In genomic region chr6:2989332-2990178, GRCh38 we compare ENCODE assay signal across 8 cellular contexts. TPM values are rescaled to one million over a fixed set of nuclear protein-coding genes. Genes with fewer than 3 reads are reported as not detected.
A peak's percentile ranks its signal among the peaks of the same experiment; 100 is the strongest.
DNase-seq lines count a peak whose midpoint lies in the region; ATAC-seq and TF ChIP-seq lines count a peak whose summit lies in the region.

No MANE protein-coding gene starts in this region.

- peak; percentile 68 to 81 for TF ChIP-seq POLR2A in uterus (IDR thresholded peaks at IDR 0.05)

- H3K27me3 ChIP-seq in left ventricle myocardium inferior (ENCODE audit: low read depth) (no peaks in the 10 kb centered on the region), uterus (no peaks in the 10 kb centered on the region)

- no peaks in the 10 kb centered on the region for H3K27me3 Mint-ChIP-seq in progenitor cell of endocrine pancreas

- H3K9me3 Mint-ChIP-seq in progenitor cell of endocrine pancreas (ENCODE audit: low read depth): no peaks in the 10 kb centered on the region

- H3K4me3 Mint-ChIP-seq in progenitor cell of endocrine pancreas (ENCODE audit: low read depth): peak overlapping the region; percentile 84

- no peaks in the 10 kb centered on the region for H3K36me3 ChIP-seq in left ventricle myocardium inferior
- no peaks in the 10 kb centered on the region for H3K36me3 ChIP-seq in uterus

- H3K4me3 ChIP-seq in left ventricle myocardium inferior: peak overlapping the region; percentile 98
- H3K4me3 ChIP-seq in uterus: peak overlapping the region; percentile 51 to 69

- TF ChIP-seq CTCF in GM13977 (IDR thresholded peaks at IDR 0.05; ENCODE audit: extremely low read depth, insufficient read depth, missing control alignments): no peak
- TF ChIP-seq CTCF in left ventricle myocardium inferior (IDR thresholded peaks at IDR 0.05; ENCODE audit: borderline replicate concordance): no peak
- peak; percentile 5 for TF ChIP-seq CTCF in progenitor cell of endocrine pancreas (IDR thresholded peaks at IDR 0.05; ENCODE audit: unreplicated experiment)
- peak in 1 of 4 experiments; percentile 4 for TF ChIP-seq CTCF in uterus (IDR thresholded peaks at IDR 0.05)

- in situ Hi-C loops in GM13977 (cut with MboI; ENCODE audit: low pct_unique_long_range_greater_than_20kb, low sequenced_read_pairs, unreplicated experiment): loop anchor here (5.0 kb wide), 1 partner anchor 63 kb away; no protein-coding TSS in a partner anchor

- H3K4me1 Mint-ChIP-seq in progenitor cell of endocrine pancreas (ENCODE audit: low read depth): peaks cover 52% of the 10 kb centered on the region

- H3K27ac ChIP-seq in left ventricle myocardium inferior (replicated peaks) (peak overlapping the region; percentile 100), uterus (peak overlapping the region; percentile 92 to 99)

- intact Hi-C loops in left ventricle myocardium inferior (cut with micrococcal nuclease): no loop called here
- intact Hi-C loops in uterus (cut with DNase I; ENCODE audit: low total_unique reads): loop anchor here (5.0 kb wide), 1 partner anchor 78 kb away; the partner anchor contains the start of gene RIPK1

- H3K27ac Mint-ChIP-seq in progenitor cell of endocrine pancreas: peak overlapping the region; percentile 99

- DNase-seq in GM13977 (ENCODE audit: low spot score) (peak; percentile 82), NCI-H1694 (lab: John Stamatoyannopoulos, UW) (peak; percentile 91), T-helper 1 cell (peak; percentile 36 to 95 (median 71)), amygdala (lab: John Stamatoyannopoulos, UW) (peak; percentile 15 to 98 (median 86)), left ventricle myocardium inferior (peak; percentile 66), progenitor cell of endocrine pancreas (ENCODE audit: low spot score, unreplicated experiment) (peak; percentile 47), uterus (peak; percentile 81 to 94)

- ATAC-seq in HG02870 (IDR thresholded peaks at IDR 0.05; ENCODE audit: unreplicated experiment): peak; percentile 73

- no peaks in the 10 kb centered on the region for H3K9me3 ChIP-seq in left ventricle myocardium inferior (replicated peaks)
- no peaks in the 10 kb centered on the region for H3K9me3 ChIP-seq in uterus

- peaks cover 42% of the 10 kb centered on the region for H3K4me1 ChIP-seq in left ventricle myocardium inferior
- H3K4me1 ChIP-seq in uterus: peaks cover 4 to 6% of the 10 kb centered on the region in 2 donors

- H3K36me3 Mint-ChIP-seq in progenitor cell of endocrine pancreas (ENCODE audit: insufficient read depth): peaks cover 2% of the 10 kb centered on the region

RNA-seq across cellular contexts. Expression of gene NQO2, which starts 10.1 kb away (rescaled TPM):
- total RNA-seq in left ventricle myocardium inferior (51.1 TPM), progenitor cell of endocrine pancreas (41.3 and 45.8 TPM in 2 replicates), uterus (10 to 100 TPM in 3 of 4 donors, 1 to 10 TPM in 1; 7.8 to 50.3 (median 21.6) TPM)

RNA-seq across cellular contexts. Expression of gene SERPINB6, which starts 18.2 kb away (rescaled TPM):
- total RNA-seq in left ventricle myocardium inferior: 233 TPM
- total RNA-seq in progenitor cell of endocrine pancreas: 220 and 226 TPM in 2 replicates
- total RNA-seq in uterus: 100 to 1,000 TPM in 3 of 4 donors, 10 to 100 TPM in 1; 84.9 to 266 (median 203) TPM

Comparison
In these comparisons a context has a peak if more than half of its experiments do, and no peak if none do; other contexts are left out.
1. Peak in every context shown above with its lines: DNase-seq, ATAC-seq, H3K4me3 ChIP-seq and H3K27ac ChIP-seq.